Comparison of ENCODE assay signal across 1 cellular context in genomic region chr6:158662607-158663464, GRCh38.
TF ChIP-seq lines count a peak whose summit lies in the region.

No MANE protein-coding gene starts in this region.

TF ChIP-seq in K562, 482 proteins besides CTCF, POLR2A, EP300 and RAD21 (continued from another document):
- TF ChIP-seq NKRF (IDR thresholded peaks at IDR 0.05; ENCODE audit: borderline replicate concordance) (no peak), ZNF212 (CRISPR knock-in tag; IDR thresholded peaks at IDR 0.05) (no peak), ZNF436 (CRISPR knock-in tag; IDR thresholded peaks at IDR 0.05) (no peak), TFAP4 (CRISPR knock-in tag; IDR thresholded peaks at IDR 0.05; ENCODE audit: borderline replicate concordance) (peak; percentile 24; the same call in 1 of the 2 replicates), MAFK (IDR thresholded peaks at IDR 0.05; ENCODE audit: low read length) (no peak), MNT (conservative IDR thresholded peaks at IDR 0.05) (no peak), ZFP30 (CRISPR knock-in tag; IDR thresholded peaks at IDR 0.05; ENCODE audit: borderline replicate concordance) (no peak), CCNT2 (IDR thresholded peaks at IDR 0.05; ENCODE audit: borderline replicate concordance, extremely low read depth, insufficient read length, low read depth, low read length) (no peak), ATF4 (CRISPR knock-in tag; IDR thresholded peaks at IDR 0.05) (no peak), BRF1 (IDR thresholded peaks at IDR 0.05; ENCODE audit: borderline replicate concordance, extremely low read depth, insufficient read length) (no peak), ZFP36 (IDR thresholded peaks at IDR 0.05; ENCODE audit: low read depth, low read length, partially characterized antibody) (peak; percentile 52), CREB3 (tag; conservative IDR thresholded peaks at IDR 0.05; ENCODE audit: low read depth) (no peak), CBX8 (IDR thresholded peaks at IDR 0.05; ENCODE audit: borderline replicate concordance, extremely low read depth, low read depth, low read length, poor library complexity, severe bottlenecking) (peak; percentile 97), MXI1 (IDR thresholded peaks at IDR 0.05; ENCODE audit: low read depth, low read length) (no peak), MCM5 (IDR thresholded peaks at IDR 0.05; ENCODE audit: low read depth) (no peak)
